In genomic region chr5:8848362-8848761, GRCh38 we compare ENCODE assay signal across 22 cellular contexts.
A peak's percentile ranks its signal among the peaks of the same experiment; 100 is the strongest.
DNase-seq lines count a peak whose midpoint lies in the region; ATAC-seq and TF ChIP-seq lines count a peak whose summit lies in the region.
"Had no signal": no experiment of that assay in that cellular context is flagged by ENCODE, and none has a peak within 500 bp of the region (broad histone marks: within the 10 kb centered on the region; RNA-seq: fewer than 3 reads in every experiment).

No MANE protein-coding gene starts in this region.

- H3K9me3 ChIP-seq in HUES64 (ENCODE audit: insufficient read depth, low read depth, low read length) (no peaks in the 10 kb centered on the region), osteoblast (ENCODE audit: low read depth, low read length) (no peaks in the 10 kb centered on the region), right atrium auricular region (no peaks in the 10 kb centered on the region), upper lobe of right lung (no peaks in the 10 kb centered on the region), T-helper 17 cell (ENCODE audit: control insufficient read depth, low read length, poor library complexity, severe bottlenecking) (no peaks in the 10 kb centered on the region)
- H3K9me3 ChIP-seq: BLaER1 treated with 17β-estradiol and CSF1 and Interleukin-3, amounts not matched to agents 10 nM and 100 nM; SJCRH30 had no signal

- no peaks in the 10 kb centered on the region for H3K79me2 ChIP-seq in osteoblast (ENCODE audit: insufficient read depth, low read length)

- WGBS in HUES64, result 72% methylated on average over 7 of the region's 7 CpGs

- H3K4me3 ChIP-seq in HUES64 (ENCODE audit: low read length), result no peak overlapping the region
- no peak overlapping the region for H3K4me3 ChIP-seq in osteoblast (ENCODE audit: insufficient read depth, low read length)
- no peak overlapping the region for H3K4me3 ChIP-seq in right atrium auricular region
- H3K4me3 ChIP-seq in upper lobe of right lung, result no peak overlapping the region
- H3K4me3 ChIP-seq: BLaER1 treated with 17β-estradiol and CSF1 and Interleukin-3, amounts not matched to agents 10 nM and 100 nM; SJCRH30 had no signal

- no peaks in the 10 kb centered on the region for H4K20me1 ChIP-seq in osteoblast (ENCODE audit: insufficient read depth, low read length)
- H4K20me1 ChIP-seq: BLaER1 treated with 17β-estradiol and CSF1 and Interleukin-3, amounts not matched to agents 10 nM and 100 nM had no signal

- POLR2A ChIA-PET in WTC11 (lab: Charles Lee), result no interaction called here

- H3K36me3 Mint-ChIP-seq in WTC11 (no peaks in the 10 kb centered on the region), T-helper 17 cell (ENCODE audit: low read depth) (no peaks in the 10 kb centered on the region)
- H3K36me3 Mint-ChIP-seq: CD4-positive, alpha-beta memory T cell; IgD-negative memory B cell had no signal

- no peaks in the 10 kb centered on the region for H3K36me3 ChIP-seq in HUES64 (ENCODE audit: insufficient read depth, low read length)
- no peaks in the 10 kb centered on the region for H3K36me3 ChIP-seq in osteoblast (ENCODE audit: insufficient read depth, low read length)
- H3K36me3 ChIP-seq in right atrium auricular region, result no peaks in the 10 kb centered on the region
- no peaks in the 10 kb centered on the region for H3K36me3 ChIP-seq in upper lobe of right lung
- H3K36me3 ChIP-seq: BLaER1 treated with 17β-estradiol and CSF1 and Interleukin-3, amounts not matched to agents 10 nM and 100 nM; SJCRH30 had no signal

- no peak for TF ChIP-seq CTCF in WTC11 (IDR thresholded peaks at IDR 0.05)
- TF ChIP-seq CTCF in osteoblast (IDR thresholded peaks at IDR 0.05; ENCODE audit: extremely low read depth, low read depth, low read length), result no peak
- no peak for TF ChIP-seq CTCF in right atrium auricular region (IDR thresholded peaks at IDR 0.05)
- TF ChIP-seq CTCF in upper lobe of right lung (IDR thresholded peaks at IDR 0.05), result no peak

- H3K27me3 Mint-ChIP-seq in WTC11 (ENCODE audit: low read depth), result peaks cover 3% of the 10 kb centered on the region; the same call in 1 of the 2 replicates
- no peaks in the 10 kb centered on the region for H3K27me3 Mint-ChIP-seq in T-helper 17 cell
- H3K27me3 Mint-ChIP-seq: CD4-positive, alpha-beta memory T cell; IgD-negative memory B cell had no signal

- H3K4me3 Mint-ChIP-seq in WTC11, result no peak overlapping the region
- no peak overlapping the region for H3K4me3 Mint-ChIP-seq in T-helper 17 cell
- H3K4me3 Mint-ChIP-seq: IgD-negative memory B cell had no signal

- CTCF ChIA-PET in WTC11 (lab: Charles Lee), result no interaction called here

- no peak overlapping the region for H3K27ac ChIP-seq in HUES64 (ENCODE audit: low read depth, low read length)
- H3K27ac ChIP-seq in osteoblast (ENCODE audit: low read depth, low read length), result peak overlapping the region; percentile 82
- no peak overlapping the region for H3K27ac ChIP-seq in right atrium auricular region
- no peak overlapping the region for H3K27ac ChIP-seq in upper lobe of right lung
- H3K27ac ChIP-seq: BLaER1 treated with 17β-estradiol and CSF1 and Interleukin-3, amounts not matched to agents 10 nM and 100 nM; SJCRH30 had no signal

- DNase-seq in NCI-H2227 treated with DMSO at 0.1 percent for 48 hours (lab: John Stamatoyannopoulos, UW) (peak; percentile 19), WTC11 (ENCODE audit: low spot score) (no peak), osteoblast (ENCODE audit: insufficient read length, low spot score, missing footprints) (no peak), right atrium auricular region (ENCODE audit: low spot score) (no peak), upper lobe of right lung (no peak), T-helper 17 cell (no peak)
- DNase-seq: Calu3; CD4-positive, alpha-beta memory T cell; DMS153; MV-4-11; NCI-H1105 treated with DMSO at 0.1 percent for 48 hours; NCI-H1694; NCI-H446; NCI-H774; NK-92 treated with Interleukin-12 subunit alpha and Interleukin-12 subunit beta, amount 100 ng/mL, for 24 hours; T-helper 1 cell had no signal

- peaks cover 20% of the 10 kb centered on the region for H3K4me1 Mint-ChIP-seq in WTC11
- H3K4me1 Mint-ChIP-seq in T-helper 17 cell, result no peaks in the 10 kb centered on the region
- H3K4me1 Mint-ChIP-seq: CD4-positive, alpha-beta memory T cell; IgD-negative memory B cell had no signal

- H3K27me3 ChIP-seq in HUES64 (ENCODE audit: insufficient read depth, low read length) (no peaks in the 10 kb centered on the region), osteoblast (ENCODE audit: insufficient read depth, low read length) (no peaks in the 10 kb centered on the region), right atrium auricular region (no peaks in the 10 kb centered on the region), upper lobe of right lung (no peaks in the 10 kb centered on the region)
- H3K27me3 ChIP-seq: BLaER1 treated with 17β-estradiol and CSF1 and Interleukin-3, amounts not matched to agents 10 nM and 100 nM; SJCRH30 had no signal

- no peak overlapping the region for H3K27ac Mint-ChIP-seq in WTC11
- H3K27ac Mint-ChIP-seq in T-helper 17 cell, result no peak overlapping the region
- H3K27ac Mint-ChIP-seq: CD4-positive, alpha-beta memory T cell; IgD-negative memory B cell had no signal

- no peaks in the 10 kb centered on the region for H3K9me3 Mint-ChIP-seq in WTC11

- H2AFZ ChIP-seq in osteoblast (ENCODE audit: low read length), result peak overlapping the region; percentile 7

- H3K4me1 ChIP-seq in HUES64 (ENCODE audit: insufficient read depth, low read length) (peaks cover 17% of the 10 kb centered on the region; the same call in 1 of the 2 replicates), osteoblast (ENCODE audit: insufficient read depth, low read length) (peaks cover 37% of the 10 kb centered on the region), right atrium auricular region (no peaks in the 10 kb centered on the region), upper lobe of right lung (no peaks in the 10 kb centered on the region)
- H3K4me1 ChIP-seq: SJCRH30 had no signal

- no peak overlapping the region for H3K4me2 ChIP-seq in osteoblast (ENCODE audit: insufficient read depth, low read length)
- H3K4me2 ChIP-seq: BLaER1 treated with 17β-estradiol and CSF1 and Interleukin-3, amounts not matched to agents 10 nM and 100 nM had no signal

- 0 out of 2 replicates have a peak overlapping the region, but pooled peaks have one; percentile 19 for H3K9ac ChIP-seq in HUES64 (ENCODE audit: low read depth, low read length)
- H3K9ac ChIP-seq: BLaER1 treated with 17β-estradiol and CSF1 and Interleukin-3, amounts not matched to agents 10 nM and 100 nM had no signal

- intact Hi-C loops in upper lobe of right lung (cut with DNase I), result no loop called here

- ATAC-seq in WTC11 (peak; percentile 50), GM19035 (IDR thresholded peaks at IDR 0.05; ENCODE audit: unreplicated experiment) (no peak), upper lobe of right lung (no peak), T-helper 17 cell (no peak)
- ATAC-seq: Panc1 had no signal

TF ChIP-seq in WTC11, 78 proteins besides CTCF, POLR2A, EP300 and RAD21:
- TF ChIP-seq TEAD1 (CRISPR knock-in tag; IDR thresholded peaks at IDR 0.05), result no peak
- no peak for TF ChIP-seq NR3C1 (CRISPR knock-in tag; conservative IDR thresholded peaks at IDR 0.05; ENCODE audit: low read depth)
- TF ChIP-seq ELF4 (CRISPR knock-in tag; IDR thresholded peaks at IDR 0.05; ENCODE audit: low read depth), result no peak
- TF ChIP-seq ZNF425 (CRISPR knock-in tag; conservative IDR thresholded peaks at IDR 0.05), result no peak
TF ChIP-seq in WTC11: peak in this region for 0.
